Comparison of ENCODE assay signal across 16 cellular contexts in the genomic region with DNA sequence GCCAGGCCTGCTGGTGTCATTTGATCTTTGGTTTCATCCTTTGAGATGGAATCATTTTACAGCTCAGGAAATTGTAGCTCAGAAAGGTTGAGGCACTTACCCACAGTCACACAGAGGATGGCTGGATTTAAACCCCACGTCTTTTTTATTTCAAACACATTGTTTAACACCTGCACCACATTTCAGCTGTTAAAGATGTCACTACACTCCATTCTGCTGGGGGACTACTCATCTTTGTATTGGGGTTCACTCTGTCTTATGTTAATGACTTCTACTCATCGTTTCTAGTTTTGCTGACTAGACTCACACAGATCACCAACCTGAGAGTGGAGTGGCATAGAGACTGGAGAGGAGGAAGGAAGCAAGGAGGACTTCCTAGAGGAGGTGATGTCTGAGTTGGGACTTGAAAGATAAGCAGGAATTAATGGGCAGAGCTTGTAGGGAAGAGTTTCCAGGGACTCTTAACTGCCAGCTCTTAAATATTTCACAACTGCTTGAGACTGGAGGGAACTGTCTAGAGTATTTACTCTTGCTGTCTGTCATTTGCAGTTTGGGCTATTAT.
DNase-seq lines count a peak whose midpoint lies in the region; ATAC-seq, FAIRE-seq and TF ChIP-seq lines count a peak whose summit lies in the region.
"Had no signal": no experiment of that assay in that cellular context is flagged by ENCODE, and none has a peak within 500 bp of the region (broad histone marks: within the 10 kb centered on the region; RNA-seq: fewer than 3 reads in every experiment).

No MANE protein-coding gene starts in this region.

- peaks cover 38% of the 10 kb centered on the region for H3K27me3 Mint-ChIP-seq in endothelial cell (ENCODE audit: unreplicated experiment)
- H3K27me3 Mint-ChIP-seq: B cell; CD4-positive, alpha-beta T cell had no signal

- no peaks in the 10 kb centered on the region for H3K27me3 ChIP-seq in KMS-11 (ENCODE audit: insufficient read depth, low read depth)
- no peaks in the 10 kb centered on the region for H3K27me3 ChIP-seq in rectal smooth muscle tissue (ENCODE audit: control insufficient read depth, insufficient read depth, low read length)
- no peaks in the 10 kb centered on the region for H3K27me3 ChIP-seq in testis

- no peaks in the 10 kb centered on the region for H3K9me3 ChIP-seq in testis

- no peak for ATAC-seq in GM18868 (IDR thresholded peaks at IDR 0.05; ENCODE audit: unreplicated experiment)

- H3K27ac ChIP-seq in KMS-11 (peak overlapping the region; percentile 31), rectal smooth muscle tissue (ENCODE audit: low read depth, low read length) (peak overlapping the region; percentile 65), testis (no peak overlapping the region)

- H3K36me3 ChIP-seq in KMS-11 (ENCODE audit: insufficient read depth), result no peaks in the 10 kb centered on the region
- no peaks in the 10 kb centered on the region for H3K36me3 ChIP-seq in rectal smooth muscle tissue (ENCODE audit: control insufficient read depth, insufficient read depth, low read length)
- H3K36me3 ChIP-seq in testis (ENCODE audit: low read depth, missing control alignments), result no peaks in the 10 kb centered on the region

- TF ChIP-seq CTCF in KMS-11 (conservative IDR thresholded peaks at IDR 0.05; ENCODE audit: low read depth, low read length) (no peak), endothelial cell (IDR thresholded peaks at IDR 0.05; ENCODE audit: unreplicated experiment) (no peak), testis (IDR thresholded peaks at IDR 0.05) (no peak)

- 92 to 93% methylated on average over 2 of the region's 2 CpGs for WGBS in testis, 2 donors

- H4K20me1 ChIP-seq in KMS-11 (ENCODE audit: insufficient read depth), result no peaks in the 10 kb centered on the region

- H3K4me3 ChIP-seq in KMS-11 (IDR thresholded peaks at IDR 0.05; ENCODE audit: insufficient read depth, low read depth, low read length) (no peak overlapping the region), rectal smooth muscle tissue (ENCODE audit: low read length) (no peak overlapping the region), testis (no peak overlapping the region)

- TF ChIP-seq POLR2A in GM12891 (IDR thresholded peaks at IDR 0.05; ENCODE audit: low read depth, low read length) (no peak), testis (IDR thresholded peaks at IDR 0.05) (no peak)

- no peaks in the 10 kb centered on the region for H3K79me2 ChIP-seq in KMS-11 (ENCODE audit: insufficient read depth, low read depth)

- H2AFZ ChIP-seq in KMS-11 (ENCODE audit: low read depth), result no peak overlapping the region

- FAIRE-seq in GM12891 (lab: Jason Lieb, UNC), result peak; percentile 43
- FAIRE-seq: D721Med had no signal

- no peak overlapping the region for H3K27ac Mint-ChIP-seq in endothelial cell (ENCODE audit: unreplicated experiment)
- H3K27ac Mint-ChIP-seq: B cell; CD4-positive, alpha-beta T cell; HFFc6 had no signal

- intact Hi-C loops in testis (cut with DNase I; ENCODE audit: low total_unique reads), result no loop called here

- H3K9ac ChIP-seq in KMS-11, result no peak overlapping the region
- H3K9ac ChIP-seq in rectal smooth muscle tissue (ENCODE audit: low read length), result no peak overlapping the region

- H3K4me1 ChIP-seq in KMS-11 (ENCODE audit: low read depth, poor library complexity, severe bottlenecking) (peaks cover 55% of the 10 kb centered on the region), rectal smooth muscle tissue (ENCODE audit: control insufficient read depth, insufficient read depth, low read length) (peaks cover 19% of the 10 kb centered on the region), testis (no peaks in the 10 kb centered on the region)

- no peaks in the 10 kb centered on the region for H3K9me3 Mint-ChIP-seq in endothelial cell (ENCODE audit: unreplicated experiment)
- H3K9me3 Mint-ChIP-seq: CD4-positive, alpha-beta T cell; HFFc6 had no signal

- peaks cover 42% of the 10 kb centered on the region for H3K4me1 Mint-ChIP-seq in endothelial cell (ENCODE audit: unreplicated experiment)

- H3K4me3 Mint-ChIP-seq in endothelial cell (ENCODE audit: unreplicated experiment), result peak overlapping the region; percentile 28
- H3K4me3 Mint-ChIP-seq: B cell; CD4-positive, alpha-beta T cell; HFFc6 had no signal

- H3K36me3 Mint-ChIP-seq in endothelial cell (ENCODE audit: low read depth, unreplicated experiment), result peaks cover 34% of the 10 kb centered on the region

- peak overlapping the region; percentile 37 for H3K4me2 ChIP-seq in KMS-11

- DNase-seq in GM12891 (ENCODE audit: insufficient read length, low spot score) (no peak), endothelial cell (ENCODE audit: low spot score) (no peak), testis (no peak), activated T-cell treated with anti-CD3 and anti-CD28 coated beads for 4 hours (no peak)
- DNase-seq: CD4-positive, alpha-beta T cell; DND-41; GDM1; HFFc6; NCI-H1930; NCI-H510A treated with DMSO at 0.1 percent for 48 hours; SIG-M5 had no signal

TF ChIP-seq in GM12891, 5 proteins besides CTCF, POLR2A, EP300 and RAD21:
- TF ChIP-seq TAF1 (IDR thresholded peaks at IDR 0.05; ENCODE audit: low read depth, low read length) (no peak), POLR2AphosphoS5 (IDR thresholded peaks at IDR 0.05; ENCODE audit: low read depth, low read length) (no peak), PAX5 (IDR thresholded peaks at IDR 0.05; ENCODE audit: insufficient read depth, low read length, severe bottlenecking) (no peak)
TF ChIP-seq in GM12891: peak in this region for 0.

Comparison
In these comparisons a context has a peak if more than half of its experiments do, and no peak if none do; other contexts are left out.
1. H3K27ac ChIP-seq: peak in KMS-11 (single experiment) and rectal smooth muscle tissue (single experiment); none in testis (0 of 2).